In the genomic region with DNA sequence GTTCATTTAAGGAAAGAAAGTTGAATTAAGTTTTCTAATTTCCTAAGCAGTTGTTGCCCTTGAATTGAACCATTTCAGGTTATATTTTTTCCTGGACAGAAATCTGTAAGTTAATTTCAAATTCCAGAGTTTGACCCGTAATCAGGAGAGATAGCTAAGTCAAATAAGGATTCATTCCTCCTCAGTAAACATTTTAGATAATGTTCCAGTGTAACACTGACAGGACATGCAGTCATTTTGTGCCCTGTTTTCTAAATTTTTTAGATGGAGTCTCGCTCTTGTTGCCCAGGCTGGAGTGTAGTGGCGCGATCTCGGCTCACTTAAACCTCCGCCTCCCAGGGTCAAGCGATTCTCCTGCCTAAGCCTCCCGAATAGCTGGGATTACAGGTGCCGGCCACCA, we compare ENCODE assay signal across 28 cellular contexts.
"Had no signal": no experiment of that assay in that cellular context is flagged by ENCODE, and none has a peak within 500 bp of the region (broad histone marks: within the 10 kb centered on the region; RNA-seq: fewer than 3 reads in every experiment).

No MANE protein-coding gene starts in this region.

- H3K27ac ChIP-seq: neural progenitor cell, ovary, parathyroid adenoma, psoas muscle, skin epidermis, thoracic aorta, thyroid gland, tibial nerve, upper lobe of left lung, vagina had no signal

- H3K4me2 ChIP-seq: neural progenitor cell, smooth muscle cell had no signal

- H3K27me3 ChIP-seq: neural progenitor cell, ovary, thyroid gland, tibial nerve, upper lobe of left lung, vagina had no signal

- H3K9me3 ChIP-seq: ovary, psoas muscle, thoracic aorta, thyroid gland, tibial nerve, upper lobe of left lung, vagina had no signal

- H3K36me3 ChIP-seq: neural progenitor cell, ovary, thoracic aorta, thyroid gland, tibial nerve, upper lobe of left lung, vagina had no signal

- FAIRE-seq: urothelium cell line had no signal

- DNase-seq: naive B cell; naive thymus-derived CD8-positive, alpha-beta T cell; occipital lobe; ovary; posterior cingulate gyrus; psoas muscle; right cardiac atrium; stimulated activated CD4-positive, alpha-beta T cell treated with anti-CD3 and anti-CD28 coated beads, Interleukin-15, amount 100 ng/mL, for 24 hours; stimulated activated CD4-positive, alpha-beta T cell treated with anti-CD3 and anti-CD28 coated beads, Interleukin-2, amount 100 ng/mL, for 24 hours; stimulated activated CD4-positive, alpha-beta T cell treated with anti-CD3 and anti-CD28 coated beads, Interleukin-2, amount 100 ng/mL, for 48 hours; stimulated activated CD4-positive, alpha-beta T cell treated with anti-CD3 and anti-CD28 coated beads, Interleukin-4, amount 100 ng/mL, for 24 hours; stimulated activated naive CD4-positive, alpha-beta T cell; stimulated activated naive CD8-positive, alpha-beta T cell treated with anti-CD3 and anti-CD28 coated beads, Interleukin-15, amount 100 ng/mL, for 72 hours; stimulated activated naive CD8-positive, alpha-beta T cell treated with anti-CD3 and anti-CD28 coated beads, Interleukin-15, Interleukin-2, amounts not matched to agents 100 U/mL and 50 U/mL, for 24 hours; thyroid gland; trophoblast cell; upper lobe of left lung had no signal

- ATAC-seq: naive thymus-derived CD8-positive, alpha-beta T cell; natural killer cell treated with Interleukin-12 subunit alpha and Interleukin-12 subunit beta and Interleukin-15 and Interleukin-18, amount 100 ng/mL, for 72 hours; psoas muscle; right cardiac atrium; sciatic nerve; stimulated activated memory B cell treated with anti-CD40 and anti-IgM and Interleukin-4, amounts not matched to agents 10 μg/mL and 1 μg/mL and 100 μg/mL, for 72 hours; stimulated activated naive CD8-positive, alpha-beta T cell treated with anti-CD3 and anti-CD28 coated beads, Interleukin-15, amount 100 ng/mL, for 72 hours; stimulated activated naive CD8-positive, alpha-beta T cell treated with anti-CD3 and anti-CD28 coated beads, Interleukin-15, Interleukin-2, amounts not matched to agents 100 U/mL and 50 U/mL, for 24 hours had no signal

- H2AFZ ChIP-seq: neural progenitor cell, parathyroid adenoma had no signal

- H3K4me3 ChIP-seq: neural progenitor cell, ovary, psoas muscle, skin epidermis, smooth muscle cell, thoracic aorta, thyroid gland, tibial nerve, upper lobe of left lung, vagina had no signal

- H3K9ac ChIP-seq: neural progenitor cell, parathyroid adenoma had no signal

- H3K79me2 ChIP-seq: parathyroid adenoma had no signal

- H3K4me1 ChIP-seq: neural progenitor cell, parathyroid adenoma, psoas muscle, thyroid gland, tibial nerve, upper lobe of left lung, vagina had no signal
